10 cellular contexts compared by ENCODE assay signal in genomic region chr1:46188295-46189030, GRCh38. TPM values are rescaled to one million over a fixed set of nuclear protein-coding genes. Genes with fewer than 3 reads are reported as not detected.
DNase-seq lines count a peak whose midpoint lies in the region; ATAC-seq, FAIRE-seq and TF ChIP-seq lines count a peak whose summit lies in the region.
"Had no signal": no experiment of that assay in that cellular context is flagged by ENCODE, and none has a peak within 500 bp of the region (broad histone marks: within the 10 kb centered on the region; RNA-seq: fewer than 3 reads in every experiment).

No MANE protein-coding gene starts in this region.

- DNase-seq in COLO668 (lab: John Stamatoyannopoulos, UW; ENCODE audit: unreplicated experiment): peak; percentile 72
- peak; percentile 90 for DNase-seq in epidermal melanocyte (ENCODE audit: insufficient read length, low spot score)
- DNase-seq in neural crest cell (ENCODE audit: low read depth, low spot score): no peak
- no peak for DNase-seq in mucosa of gallbladder (ENCODE audit: low spot score)
- no peak for DNase-seq in urothelium cell line (ENCODE audit: low spot score)
- no peak for DNase-seq in DMS79 (lab: John Stamatoyannopoulos, UW)

- no peak overlapping the region for H3K4me3 Mint-ChIP-seq in neural crest cell

- ATAC-seq in HG03025 (IDR thresholded peaks at IDR 0.05; ENCODE audit: low FRiP score, unreplicated experiment): no peak

- peak; percentile 61; the same call in 1 of the 2 replicates for TF ChIP-seq EP300 in Ishikawa (IDR thresholded peaks at IDR 0.05; ENCODE audit: borderline replicate concordance)

- no peaks in the 10 kb centered on the region for H3K27me3 Mint-ChIP-seq in neural crest cell (ENCODE audit: low read depth)

- peak; percentile 20; the same call in 1 of the 2 replicates for TF ChIP-seq RAD21 in Ishikawa (IDR thresholded peaks at IDR 0.05; ENCODE audit: low read depth)

- FAIRE-seq in urothelium cell line (lab: Jason Lieb, UNC): no peak

- peak; percentile 17 for TF ChIP-seq CTCF in neural crest cell (conservative IDR thresholded peaks at IDR 0.05)

- H3K36me3 Mint-ChIP-seq in neural crest cell (ENCODE audit: low read depth): peaks cover 5% of the 10 kb centered on the region

- H3K27ac Mint-ChIP-seq in neural crest cell (ENCODE audit: unreplicated experiment): peak overlapping the region; percentile 57

- no peaks in the 10 kb centered on the region for H3K9me3 Mint-ChIP-seq in neural crest cell

- H3K4me1 Mint-ChIP-seq in neural crest cell: no peaks in the 10 kb centered on the region

TF ChIP-seq in Ishikawa, 13 proteins besides CTCF, POLR2A, EP300 and RAD21:
- TF ChIP-seq, protein P1, sequence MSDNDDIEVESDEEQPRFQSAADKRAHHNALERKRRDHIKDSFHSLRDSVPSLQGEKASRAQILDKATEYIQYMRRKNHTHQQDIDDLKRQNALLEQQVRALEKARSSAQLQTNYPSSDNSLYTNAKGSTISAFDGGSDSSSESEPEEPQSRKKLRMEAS (IDR thresholded peaks at IDR 0.05): 0 out of 2 replicates have a peak, but pooled peaks have one; percentile 30
- TF ChIP-seq EGR1 (IDR thresholded peaks at IDR 0.05) (no peak), REST (IDR thresholded peaks at IDR 0.05; ENCODE audit: low read depth) (no peak), ZBTB7A (IDR thresholded peaks at IDR 0.05; ENCODE audit: low read depth) (no peak), TAF1 (IDR thresholded peaks at IDR 0.05; ENCODE audit: low read depth) (no peak), TCF12 (IDR thresholded peaks at IDR 0.05; ENCODE audit: low read depth) (peak; percentile 81), YY1 (IDR thresholded peaks at IDR 0.05; ENCODE audit: low read depth) (no peak), CEBPB (IDR thresholded peaks at IDR 0.05) (no peak), USF1 (IDR thresholded peaks at IDR 0.05) (no peak), NFIC (IDR thresholded peaks at IDR 0.05) (peak; percentile 56; the same call in 1 of the 2 replicates), FOXM1 (IDR thresholded peaks at IDR 0.05; ENCODE audit: borderline replicate concordance, low read depth) (no peak), TEAD4 (IDR thresholded peaks at IDR 0.05) (peak; percentile 78), CREB1 (IDR thresholded peaks at IDR 0.05; ENCODE audit: low read depth) (no peak)

RNA-seq across cellular contexts. Expression of gene POMGNT1, which starts 9.8 kb away (rescaled TPM):
- total RNA-seq in neural crest cell: 80.4 and 86.7 TPM in 2 replicates
- total RNA-seq in mucosa of gallbladder: 83.3 TPM

RNA-seq across cellular contexts. Expression of gene P3R3URF, which starts 12.2 kb away (rescaled TPM):
- not detected in 2 replicates for total RNA-seq in neural crest cell
- not detected for total RNA-seq in mucosa of gallbladder
- total RNA-seq: dermis microvascular lymphatic vessel endothelial cell, kidney epithelial cell had no signal

RNA-seq across cellular contexts. Expression of gene TSPAN1, which starts 13.6 kb away (rescaled TPM):
- total RNA-seq in neural crest cell: not detected in 2 replicates
- 137 TPM for total RNA-seq in mucosa of gallbladder

RNA-seq across cellular contexts. Expression of gene LURAP1, which starts 14.7 kb away (rescaled TPM):
- total RNA-seq in neural crest cell (6.0 and 6.2 TPM in 2 replicates), mucosa of gallbladder (2.4 TPM)

RNA-seq across cellular contexts. Expression of gene PIK3R3, which starts 56.0 kb away (rescaled TPM):
- total RNA-seq in neural crest cell (85.3 and 92.2 TPM in 2 replicates), mucosa of gallbladder (22.0 TPM)

Comparison
In these comparisons a context has a peak if more than half of its experiments do, and no peak if none do; other contexts are left out.
1. DNase-seq: peak in COLO668 (single experiment) and epidermal melanocyte (single experiment); none in neural crest cell (single experiment), mucosa of gallbladder (single experiment), urothelium cell line (single experiment) and DMS79 (single experiment).
2. RNA of gene TSPAN1, which starts 13.6 kb away (total RNA-seq): 137 TPM in mucosa of gallbladder (single experiment); not detected in neural crest cell; every median in the first group is over 100 times any median in the second.